In genomic region chr1:85572574-85572973, GRCh38 we compare ENCODE assay signal across 13 cellular contexts. TPM values are rescaled to one million over a fixed set of nuclear protein-coding genes. Genes with fewer than 3 reads are reported as not detected.
"Had no signal": no experiment of that assay in that cellular context is flagged by ENCODE, and none has a peak within 500 bp of the region (broad histone marks: within the 10 kb centered on the region; RNA-seq: fewer than 3 reads in every experiment).

No MANE protein-coding gene starts in this region.

- H3K4me1 ChIP-seq: parathyroid adenoma had no signal

- H3K4me2 ChIP-seq: hepatocyte, neural progenitor cell had no signal

- H3K9me3 ChIP-seq: upper lobe of left lung had no signal

- H3K4me3 ChIP-seq: dorsolateral prefrontal cortex, hepatocyte, neural progenitor cell, SK-N-MC, upper lobe of left lung had no signal

- DNase-seq: activated CD4-positive, alpha-beta T cell treated with anti-CD3 and anti-CD28 coated beads for 36 hours; activated naive CD4-positive, alpha-beta T cell treated with anti-CD3 and anti-CD28 coated beads for 36 hours; amniotic stem cell; dorsolateral prefrontal cortex; left ventricle myocardium superior; upper lobe of left lung; WERI-Rb-1 had no signal

- H2AFZ ChIP-seq: hepatocyte, neural progenitor cell, parathyroid adenoma had no signal

- H3K9ac ChIP-seq: neural progenitor cell, parathyroid adenoma had no signal

- ATAC-seq: left ventricle myocardium superior; stimulated activated effector memory CD8-positive, alpha-beta T cell treated with anti-CD3 and anti-CD28 coated beads, Interleukin-12 subunit alpha, Interleukin-12 subunit beta, amount 100 ng/mL, for 72 hours had no signal

- H3K27ac ChIP-seq: dorsolateral prefrontal cortex, hepatocyte, neural progenitor cell, parathyroid adenoma, SK-N-MC, upper lobe of left lung, WERI-Rb-1 had no signal

- H3K36me3 ChIP-seq: neural progenitor cell, upper lobe of left lung, WERI-Rb-1 had no signal

RNA-seq across cellular contexts. Expression of gene CCN1, which starts 8.0 kb away (rescaled TPM):
- total RNA-seq: activated naive CD4-positive, alpha-beta T cell treated with anti-CD3 and anti-CD28 coated beads for 36 hours; T-helper 1 cell treated with Interleukin-12 subunit alpha and Interleukin-12 subunit beta and Interleukin-4 antibody, amounts not matched to agents 30 ng/mL and 1 ng/mL, for 36 hours had no signal
